In genomic region chrX:12891915-12892506, GRCh38 we compare ENCODE assay signal across 14 cellular contexts. TPM values are rescaled to one million over a fixed set of nuclear protein-coding genes. Genes with fewer than 3 reads are reported as not detected.
DNase-seq lines count a peak whose midpoint lies in the region; ATAC-seq and TF ChIP-seq lines count a peak whose summit lies in the region.
"Had no signal": no experiment of that assay in that cellular context is flagged by ENCODE, and none has a peak within 500 bp of the region (broad histone marks: within the 10 kb centered on the region; RNA-seq: fewer than 3 reads in every experiment).

No MANE protein-coding gene starts in this region.

- intact Hi-C loops in mucosa of descending colon (cut with DNase I, micrococcal nuclease) = loop anchor here in 1 of 2 donors (10.0 kb wide), 1 partner anchor 77 kb away; no protein-coding TSS in a partner anchor

- ATAC-seq in GM18498 (IDR thresholded peaks at IDR 0.05; ENCODE audit: unreplicated experiment) (peak; percentile 69), GM19397 (IDR thresholded peaks at IDR 0.05; ENCODE audit: unreplicated experiment) (peak; percentile 73), HG02884 (IDR thresholded peaks at IDR 0.05; ENCODE audit: unreplicated experiment) (peak; percentile 74), GM21381 (IDR thresholded peaks at IDR 0.05; ENCODE audit: unreplicated experiment) (no peak), mucosa of descending colon (no peak)
- ATAC-seq: Panc1 had no signal

- peak; percentile 63 for DNase-seq in RPMI8226
- DNase-seq in DMS53 treated with DMSO at 0.1 percent for 48 hours (lab: John Stamatoyannopoulos, UW; ENCODE audit: unreplicated experiment) = no peak
- DNase-seq in stimulated activated CD4-positive, alpha-beta T cell treated with anti-CD3 and anti-CD28 coated beads, Interleukin-1b, Interleukin-23, amount 100 ng/mL, for 48 hours = no peak
- DNase-seq in mucosa of descending colon = no peak
- DNase-seq: left ventricle myocardium inferior, NCI-H2081, trophoblast cell had no signal

- no peaks in the 10 kb centered on the region for H3K9me3 ChIP-seq in mucosa of descending colon
- H3K9me3 ChIP-seq: left ventricle myocardium inferior had no signal

- no peak for TF ChIP-seq CTCF in mucosa of descending colon (IDR thresholded peaks at IDR 0.05)

- no peaks in the 10 kb centered on the region for H3K36me3 ChIP-seq in mucosa of descending colon (ENCODE audit: low read depth)
- H3K36me3 ChIP-seq: left ventricle myocardium inferior had no signal

- no peak overlapping the region for H3K4me3 ChIP-seq in mucosa of descending colon
- H3K4me3 ChIP-seq: coronary artery, left ventricle myocardium inferior had no signal

- H3K4me1 ChIP-seq in mucosa of descending colon (ENCODE audit: low read depth) = no peaks in the 10 kb centered on the region
- H3K4me1 ChIP-seq: left ventricle myocardium inferior had no signal

RNA-seq across cellular contexts. Expression of gene TLR8, which starts 14.4 kb away (rescaled TPM):
- 1 to 10 TPM in 2 of 3 donors, under 1 TPM in 1; 0.29 to 2.3 (median 1.5) TPM for total RNA-seq in mucosa of descending colon
- total RNA-seq: HT-29 had no signal

RNA-seq across cellular contexts. Expression of gene TLR7, which starts 25.1 kb away (rescaled TPM):
- total RNA-seq in mucosa of descending colon = 1 to 10 TPM in 1 of 3 donors, under 1 TPM in 2; 0.72 to 1.7 (median 0.81) TPM
- total RNA-seq: HT-29 had no signal

Comparison
In these comparisons a context has a peak if more than half of its experiments do, and no peak if none do; other contexts are left out.
1. ATAC-seq: peak in GM18498 (single experiment), GM19397 (single experiment) and HG02884 (single experiment); none in GM21381 (single experiment) and mucosa of descending colon (single experiment).